In the genomic region with DNA sequence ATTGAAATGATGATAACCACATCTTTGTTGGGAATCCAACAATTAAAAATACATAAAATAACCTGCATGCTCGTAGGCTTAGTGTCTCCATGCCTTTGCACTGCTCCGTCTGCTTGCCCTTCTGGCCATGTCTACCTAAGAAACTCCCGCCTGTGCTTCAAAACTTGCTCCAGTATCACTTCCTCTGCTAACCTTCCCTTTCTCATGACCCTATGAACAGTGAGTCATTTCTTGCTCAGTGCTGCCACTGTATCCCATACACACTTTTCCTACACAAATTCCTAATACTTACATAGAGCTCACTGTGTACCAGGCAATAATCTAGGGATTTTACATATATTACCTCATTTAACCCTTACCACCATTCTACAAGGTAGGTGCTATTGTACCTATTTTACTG, we compare ENCODE assay signal across 1 cellular context.
A peak's percentile ranks its signal among the peaks of the same experiment; 100 is the strongest.
TF ChIP-seq lines count a peak whose summit lies in the region.

No MANE protein-coding gene starts in this region.

TF ChIP-seq in GM12878, 131 proteins besides CTCF, POLR2A, EP300 and RAD21 (continued from another document and continues in another):
- TF ChIP-seq ATF2 (IDR thresholded peaks at IDR 0.05; ENCODE audit: low read length) (no peak; the same call in 1 of the 2 replicates), CBX3 (IDR thresholded peaks at IDR 0.05; ENCODE audit: borderline replicate concordance, low read depth) (no peak), IKZF2 (IDR thresholded peaks at IDR 0.05) (peak; percentile 92), RBBP5 (conservative IDR thresholded peaks at IDR 0.05) (no peak), ATF7 (IDR thresholded peaks at IDR 0.05; ENCODE audit: low read depth) (peak; percentile 28; the same call in 1 of the 2 replicates), NFYA (IDR thresholded peaks at IDR 0.05; ENCODE audit: borderline replicate concordance, low read depth, low read length) (no peak), ZSCAN29 (IDR thresholded peaks at IDR 0.05) (no peak), BMI1 (IDR thresholded peaks at IDR 0.05; ENCODE audit: borderline replicate concordance) (peak; percentile 26; the same call in 1 of the 2 replicates), E2F8 (IDR thresholded peaks at IDR 0.05; ENCODE audit: low read depth, partially characterized antibody) (no peak), NR2F1 (conservative IDR thresholded peaks at IDR 0.05) (peak; percentile 58; the same call in 1 of the 2 replicates), CHD4 (IDR thresholded peaks at IDR 0.05) (no peak), ESRRA (IDR thresholded peaks at IDR 0.05; ENCODE audit: low read length) (no peak), BACH1 (IDR thresholded peaks at IDR 0.05; ENCODE audit: borderline replicate concordance) (peak; percentile 32; the same call in 1 of the 2 replicates), IKZF1 (conservative IDR thresholded peaks at IDR 0.05) (peak; percentile 78), SREBF2 (IDR thresholded peaks at IDR 0.05; ENCODE audit: low read length) (no peak), SPI1 (IDR thresholded peaks at IDR 0.05; ENCODE audit: borderline replicate concordance, insufficient read depth, low read depth, low read length) (peak; percentile 95), ZBED1 (IDR thresholded peaks at IDR 0.05; ENCODE audit: borderline replicate concordance) (no peak), MTA2 (IDR thresholded peaks at IDR 0.05; ENCODE audit: low read depth) (peak; percentile 31; the same call in 1 of the 2 replicates), YY1 (IDR thresholded peaks at IDR 0.05; ENCODE audit: low read depth, low read length) (no peak), RUNX3 (IDR thresholded peaks at IDR 0.05; ENCODE audit: low read length) (peak; percentile 50), ZBTB33 (IDR thresholded peaks at IDR 0.05) (no peak), SRF (IDR thresholded peaks at IDR 0.05; ENCODE audit: low read depth in 2 of 2, low read length in 2 of 2) (no peak), KLF5 (IDR thresholded peaks at IDR 0.05; ENCODE audit: partially characterized antibody) (no peak), FOXK2 (IDR thresholded peaks at IDR 0.05) (no peak), ZNF687 (IDR thresholded peaks at IDR 0.05) (no peak), MXI1 (IDR thresholded peaks at IDR 0.05; ENCODE audit: low read depth, low read length) (no peak), RELB (IDR thresholded peaks at IDR 0.05; ENCODE audit: low read depth) (peak; percentile 65; the same call in 1 of the 2 replicates), DPF2 (IDR thresholded peaks at IDR 0.05) (peak; percentile 70; the same call in 1 of the 2 replicates), ETV6 (conservative IDR thresholded peaks at IDR 0.05 in 1 of 2, IDR thresholded peaks at IDR 0.05 in 1 of 2; ENCODE audit: borderline replicate concordance in 1 of 2, low read depth in 1 of 2) (no peak; a peak in 1 of 4 replicates), NFIC (IDR thresholded peaks at IDR 0.05; ENCODE audit: low read depth, low read length) (0 out of 2 replicates have a peak, but pooled peaks have one; percentile 30), IRF5 (IDR thresholded peaks at IDR 0.05; ENCODE audit: borderline replicate concordance) (no peak), WRNIP1 (IDR thresholded peaks at IDR 0.05; ENCODE audit: borderline replicate concordance, low read depth, low read length) (no peak), SMAD5 (IDR thresholded peaks at IDR 0.05; ENCODE audit: low read depth) (no peak)
- TF ChIP-seq, protein P1, sequence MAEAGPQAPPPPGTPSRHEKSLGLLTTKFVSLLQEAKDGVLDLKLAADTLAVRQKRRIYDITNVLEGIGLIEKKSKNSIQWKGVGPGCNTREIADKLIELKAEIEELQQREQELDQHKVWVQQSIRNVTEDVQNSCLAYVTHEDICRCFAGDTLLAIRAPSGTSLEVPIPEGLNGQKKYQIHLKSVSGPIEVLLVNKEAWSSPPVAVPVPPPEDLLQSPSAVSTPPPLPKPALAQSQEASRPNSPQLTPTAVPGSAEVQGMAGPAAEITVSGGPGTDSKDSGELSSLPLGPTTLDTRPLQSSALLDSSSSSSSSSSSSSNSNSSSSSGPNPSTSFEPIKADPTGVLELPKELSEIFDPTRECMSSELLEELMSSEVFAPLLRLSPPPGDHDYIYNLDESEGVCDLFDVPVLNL (IDR thresholded peaks at IDR 0.05; ENCODE audit: low read depth, low read length) = peak; percentile 69
- TF ChIP-seq, protein P2, sequence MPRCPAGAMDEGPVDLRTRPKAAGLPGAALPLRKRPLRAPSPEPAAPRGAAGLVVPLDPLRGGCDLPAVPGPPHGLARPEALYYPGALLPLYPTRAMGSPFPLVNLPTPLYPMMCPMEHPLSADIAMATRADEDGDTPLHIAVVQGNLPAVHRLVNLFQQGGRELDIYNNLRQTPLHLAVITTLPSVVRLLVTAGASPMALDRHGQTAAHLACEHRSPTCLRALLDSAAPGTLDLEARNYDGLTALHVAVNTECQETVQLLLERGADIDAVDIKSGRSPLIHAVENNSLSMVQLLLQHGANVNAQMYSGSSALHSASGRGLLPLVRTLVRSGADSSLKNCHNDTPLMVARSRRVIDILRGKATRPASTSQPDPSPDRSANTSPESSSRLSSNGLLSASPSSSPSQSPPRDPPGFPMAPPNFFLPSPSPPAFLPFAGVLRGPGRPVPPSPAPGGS (IDR thresholded peaks at IDR 0.05; ENCODE audit: borderline replicate concordance, insufficient read depth, low read depth, low read length, poor library complexity, severe bottlenecking) = peak; percentile 61
- TF ChIP-seq, protein P3, sequence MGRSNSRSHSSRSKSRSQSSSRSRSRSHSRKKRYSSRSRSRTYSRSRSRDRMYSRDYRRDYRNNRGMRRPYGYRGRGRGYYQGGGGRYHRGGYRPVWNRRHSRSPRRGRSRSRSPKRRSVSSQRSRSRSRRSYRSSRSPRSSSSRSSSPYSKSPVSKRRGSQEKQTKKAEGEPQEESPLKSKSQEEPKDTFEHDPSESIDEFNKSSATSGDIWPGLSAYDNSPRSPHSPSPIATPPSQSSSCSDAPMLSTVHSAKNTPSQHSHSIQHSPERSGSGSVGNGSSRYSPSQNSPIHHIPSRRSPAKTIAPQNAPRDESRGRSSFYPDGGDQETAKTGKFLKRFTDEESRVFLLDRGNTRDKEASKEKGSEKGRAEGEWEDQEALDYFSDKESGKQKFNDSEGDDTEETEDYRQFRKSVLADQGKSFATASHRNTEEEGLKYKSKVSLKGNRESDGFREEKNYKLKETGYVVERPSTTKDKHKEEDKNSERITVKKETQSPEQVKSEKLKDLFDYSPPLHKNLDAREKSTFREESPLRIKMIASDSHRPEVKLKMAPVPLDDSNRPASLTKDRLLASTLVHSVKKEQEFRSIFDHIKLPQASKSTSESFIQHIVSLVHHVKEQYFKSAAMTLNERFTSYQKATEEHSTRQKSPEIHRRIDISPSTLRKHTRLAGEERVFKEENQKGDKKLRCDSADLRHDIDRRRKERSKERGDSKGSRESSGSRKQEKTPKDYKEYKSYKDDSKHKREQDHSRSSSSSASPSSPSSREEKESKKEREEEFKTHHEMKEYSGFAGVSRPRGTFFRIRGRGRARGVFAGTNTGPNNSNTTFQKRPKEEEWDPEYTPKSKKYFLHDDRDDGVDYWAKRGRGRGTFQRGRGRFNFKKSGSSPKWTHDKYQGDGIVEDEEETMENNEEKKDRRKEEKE (IDR thresholded peaks at IDR 0.05) = no peak
